8 cellular contexts compared by ENCODE assay signal in genomic region chr3:161104561-161105551, GRCh38. TPM values are rescaled to one million over a fixed set of nuclear protein-coding genes. Genes with fewer than 3 reads are reported as not detected.
A peak's percentile ranks its signal among the peaks of the same experiment; 100 is the strongest.
DNase-seq lines count a peak whose midpoint lies in the region; ATAC-seq and TF ChIP-seq lines count a peak whose summit lies in the region.

Gene B3GALNT1, minus strand, starts transcription at chr3:161105349. Its CDS starts 18,595 bp downstream, at chr3:161086754.

- intact Hi-C loops in A673 (cut with micrococcal nuclease; ENCODE audit: unreplicated experiment), result no loop called here
- intact Hi-C loops in Right ventricle myocardium inferior (cut with DNase I), result loop anchor here (5.0 to 10.0 kb wide), 3 partner anchors 77 to 350 kb away; partner anchors contain the start of genes NMD3 and PPM1L
- intact Hi-C loops in vagina (cut with DNase I), result no loop called here

- ATAC-seq in GM18505 (IDR thresholded peaks at IDR 0.05; ENCODE audit: unreplicated experiment) (peak; percentile 76), HG02884 (IDR thresholded peaks at IDR 0.05; ENCODE audit: unreplicated experiment) (peak; percentile 78), Right ventricle myocardium inferior (peak; percentile 75)
- peak; percentile 81 for ATAC-seq in activated naive CD8-positive, alpha-beta T cell treated with anti-CD3 and anti-CD28 coated beads, Interleukin-2, amount 10 ng/mL, durations not matched to agents 7 days and 5 days (ENCODE audit: low read depth)

- H3K27ac Mint-ChIP-seq in activated naive CD8-positive, alpha-beta T cell treated with anti-CD3 and anti-CD28 coated beads, Interleukin-2, amount 10 ng/mL, durations not matched to agents 7 days and 5 days, result peak within 1 kb of the TSS; percentile 73

- peaks cover 26% of the 10 kb centered on the region for H3K36me3 Mint-ChIP-seq in activated naive CD8-positive, alpha-beta T cell treated with anti-CD3 and anti-CD28 coated beads, Interleukin-2, amount 10 ng/mL, durations not matched to agents 7 days and 5 days

- H3K36me3 ChIP-seq in A673 (ENCODE audit: insufficient read depth, low read length, poor library complexity, severe bottlenecking) (no peaks in the 10 kb centered on the region), vagina (no peaks in the 10 kb centered on the region)

- H3K4me3 Mint-ChIP-seq in activated naive CD8-positive, alpha-beta T cell treated with anti-CD3 and anti-CD28 coated beads, Interleukin-2, amount 10 ng/mL, durations not matched to agents 7 days and 5 days, result peak within 1 kb of the TSS; percentile 89

- DNase-seq in A673 (ENCODE audit: low spot score) (peak; percentile 27), NCI-H345 treated with DMSO at 0.1 percent for 48 hours (lab: John Stamatoyannopoulos, UW; ENCODE audit: unreplicated experiment) (peak; percentile 40), Right ventricle myocardium inferior (ENCODE audit: missing footprints) (peak; percentile 75), occipital lobe (lab: John Stamatoyannopoulos, UW) (peak; percentile 58), vagina (ENCODE audit: extremely low spot score in 2 of 2) (no peak)
- DNase-seq in activated naive CD8-positive, alpha-beta T cell treated with anti-CD3 and anti-CD28 coated beads, Interleukin-2, amount 10 ng/mL, durations not matched to agents 7 days and 5 days, result peak; percentile 78

- peaks cover 33% of the 10 kb centered on the region for H3K4me1 Mint-ChIP-seq in activated naive CD8-positive, alpha-beta T cell treated with anti-CD3 and anti-CD28 coated beads, Interleukin-2, amount 10 ng/mL, durations not matched to agents 7 days and 5 days

- no peaks in the 10 kb centered on the region for H3K9me3 ChIP-seq in A673 (ENCODE audit: low read depth, low read length, poor library complexity, severe bottlenecking)
- no peaks in the 10 kb centered on the region for H3K9me3 ChIP-seq in vagina

- no peak for TF ChIP-seq CTCF in A673 (conservative IDR thresholded peaks at IDR 0.05; ENCODE audit: low read depth, low read length)
- TF ChIP-seq CTCF in vagina (IDR thresholded peaks at IDR 0.05), result no peak

- TF ChIP-seq POLR2A in GM18505 (IDR thresholded peaks at IDR 0.05; ENCODE audit: borderline replicate concordance, extremely low read depth, insufficient read depth, insufficient read length) (no peak), vagina (IDR thresholded peaks at IDR 0.05) (no peak)

- H3K4me1 ChIP-seq in A673 (ENCODE audit: insufficient read depth, low read length, poor library complexity, severe bottlenecking), result no peaks in the 10 kb centered on the region
- H3K4me1 ChIP-seq in vagina, result peaks cover 15% of the 10 kb centered on the region

- H3K27me3 Mint-ChIP-seq in activated naive CD8-positive, alpha-beta T cell treated with anti-CD3 and anti-CD28 coated beads, Interleukin-2, amount 10 ng/mL, durations not matched to agents 7 days and 5 days, result peaks cover 4% of the 10 kb centered on the region

- H3K27ac ChIP-seq in A673 (ENCODE audit: low read depth, low read length, poor library complexity, severe bottlenecking) (no peak within 1 kb of the TSS), vagina (peak within 1 kb of the TSS; percentile 72)

- no TSS peak for BruUV-seq in A673 (replicated peaks; lab: Mats Ljungman, UMichigan)

- CTCF ChIA-PET in A673 (lab: Charles Lee), result no interaction called here

- no peaks in the 10 kb centered on the region for H3K9me3 Mint-ChIP-seq in activated naive CD8-positive, alpha-beta T cell treated with anti-CD3 and anti-CD28 coated beads, Interleukin-2, amount 10 ng/mL, durations not matched to agents 7 days and 5 days

- H3K27me3 ChIP-seq in A673 (replicated peaks; ENCODE audit: insufficient read depth, low read depth, low read length, poor library complexity) (peaks cover 16% of the 10 kb centered on the region), vagina (no peaks in the 10 kb centered on the region)

- POLR2A ChIA-PET in A673 (lab: Charles Lee; ENCODE audit: low non-redundant PET), result no interaction called here
- POLR2A ChIA-PET in activated naive CD8-positive, alpha-beta T cell treated with anti-CD3 and anti-CD28 coated beads, Interleukin-2, amount 10 ng/mL, durations not matched to agents 7 days and 5 days (lab: Charles Lee), result interaction anchor here (0.8 to 1.5 kb wide), 8 partner anchors 15 to 149 kb away, joined by 3 to 6 read pairs (median 5); no protein-coding TSS in a partner anchor

- peak within 1 kb of the TSS; percentile 44 for H3K4me3 ChIP-seq in A673 (ENCODE audit: low read depth, low read length, poor library complexity, severe bottlenecking)
- H3K4me3 ChIP-seq in vagina, result peak within 1 kb of the TSS; percentile 68 to 91

RNA-seq across cellular contexts. Expression of gene B3GALNT1, which starts in this region (rescaled TPM):
- total RNA-seq in A673 (2021), result 2.5 and 3.0 TPM in 2 replicates
- total RNA-seq in activated naive CD8-positive, alpha-beta T cell treated with anti-CD3 and anti-CD28 coated beads, Interleukin-2, amount 10 ng/mL, durations not matched to agents 7 days and 5 days, result 10 to 100 TPM; 10.4 to 14.6 TPM
- total RNA-seq in Right ventricle myocardium inferior, result 51.8 TPM
- 133 TPM for total RNA-seq in occipital lobe
- total RNA-seq in vagina, result 4.9 TPM

Comparison
In these comparisons a context has a peak if more than half of its experiments do, and no peak if none do; other contexts are left out.
1. DNase-seq: peak in A673 (single experiment), NCI-H345 treated with DMSO at 0.1 percent for 48 hours (single experiment), activated naive CD8-positive, alpha-beta T cell treated with anti-CD3 and anti-CD28 coated beads, Interleukin-2, amount 10 ng/mL, durations not matched to agents 7 days and 5 days (single experiment), Right ventricle myocardium inferior (single experiment) and occipital lobe (single experiment); none in vagina (0 of 2).
2. Peak in every context shown above with its lines, with median percentiles within 50 percentile points of each other: ATAC-seq.